Comparison of ENCODE assay signal across 1 cellular context in the genomic region with DNA sequence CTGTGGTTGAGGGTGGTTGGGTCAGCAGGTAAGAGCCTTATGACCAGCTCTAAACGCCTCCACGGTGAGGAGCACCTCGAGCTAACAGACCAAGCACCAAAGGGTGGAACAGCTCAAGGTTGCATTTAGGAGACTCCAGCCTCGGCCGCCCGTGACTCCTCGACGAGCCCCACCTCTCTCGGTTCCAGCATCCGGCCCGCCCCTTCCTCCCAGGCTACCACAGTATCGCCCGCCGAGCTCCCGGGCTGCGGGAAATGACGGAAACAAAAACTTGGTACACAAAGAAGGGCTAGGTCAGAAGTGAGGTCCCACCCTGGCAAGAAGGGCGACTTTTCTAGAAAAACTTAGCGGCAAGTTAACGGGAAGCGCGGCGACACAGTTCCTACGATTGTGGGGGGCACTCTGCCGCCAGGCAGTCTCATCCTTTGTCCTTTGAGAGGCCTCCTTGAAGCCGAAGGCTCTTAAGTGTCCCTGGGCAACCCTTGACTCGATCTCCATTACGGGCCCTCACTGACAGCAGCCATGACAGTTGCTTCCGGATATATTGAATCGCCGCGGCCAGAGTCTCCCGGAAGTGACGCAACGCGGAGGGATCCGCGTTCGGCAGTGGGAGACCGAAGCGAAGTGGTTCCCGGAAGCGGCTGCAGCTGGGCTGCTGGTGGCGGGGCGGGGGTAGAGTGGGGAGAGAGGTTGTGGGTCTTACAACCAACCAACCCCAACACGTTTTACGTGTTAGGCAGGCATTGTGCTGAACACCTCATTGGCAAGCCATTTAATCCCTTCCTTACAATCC.
A peak's percentile ranks its signal among the peaks of the same experiment; 100 is the strongest.
TF ChIP-seq lines count a peak whose summit lies in the region.

No MANE protein-coding gene starts in this region.

TF ChIP-seq in SK-N-SH, 30 proteins besides CTCF, POLR2A, EP300 and RAD21 (continued from another document):
- 0 out of 2 replicates have a peak, but pooled peaks have one; percentile 36 for TF ChIP-seq ZBTB33 (IDR thresholded peaks at IDR 0.05; ENCODE audit: borderline replicate concordance, low read depth)
- no peak for TF ChIP-seq NRF1 (IDR thresholded peaks at IDR 0.05; ENCODE audit: low read depth, low read length)
- no peak for TF ChIP-seq RXRA (IDR thresholded peaks at IDR 0.05; ENCODE audit: borderline replicate concordance, low read depth)
- TF ChIP-seq NFIC (IDR thresholded peaks at IDR 0.05; ENCODE audit: borderline replicate concordance) = 0 out of 2 replicates have a peak, but pooled peaks have one; percentile 6
- TF ChIP-seq GATA2 (CRISPR knock-in tag; IDR thresholded peaks at IDR 0.05) = 0 out of 2 replicates have a peak, but pooled peaks have one; percentile 17
- TF ChIP-seq EZH2phosphoT487 (IDR thresholded peaks at IDR 0.05; ENCODE audit: borderline replicate concordance, low read depth) = no peak
- TF ChIP-seq, protein P1, sequence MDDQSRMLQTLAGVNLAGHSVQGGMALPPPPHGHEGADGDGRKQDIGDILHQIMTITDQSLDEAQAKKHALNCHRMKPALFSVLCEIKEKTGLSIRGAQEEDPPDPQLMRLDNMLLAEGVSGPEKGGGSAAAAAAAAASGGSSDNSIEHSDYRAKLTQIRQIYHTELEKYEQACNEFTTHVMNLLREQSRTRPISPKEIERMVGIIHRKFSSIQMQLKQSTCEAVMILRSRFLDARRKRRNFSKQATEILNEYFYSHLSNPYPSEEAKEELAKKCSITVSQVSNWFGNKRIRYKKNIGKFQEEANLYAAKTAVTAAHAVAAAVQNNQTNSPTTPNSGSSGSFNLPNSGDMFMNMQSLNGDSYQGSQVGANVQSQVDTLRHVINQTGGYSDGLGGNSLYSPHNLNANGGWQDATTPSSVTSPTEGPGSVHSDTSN (IDR thresholded peaks at IDR 0.05) = peak; percentile 82
- no peak for TF ChIP-seq SMC3 (IDR thresholded peaks at IDR 0.05; ENCODE audit: low read depth, low read length)
- peak; percentile 73; the same call in 1 of the 2 replicates for TF ChIP-seq MXI1 (IDR thresholded peaks at IDR 0.05; ENCODE audit: low read depth, low read length)
- peak; percentile 99 for TF ChIP-seq ELF1 (IDR thresholded peaks at IDR 0.05)
- peak; percentile 36 for TF ChIP-seq JUND (IDR thresholded peaks at IDR 0.05)
- TF ChIP-seq TAF1 (IDR thresholded peaks at IDR 0.05; ENCODE audit: borderline replicate concordance, low read depth, low read length) = peak; percentile 94
- no peak for TF ChIP-seq TEAD4 (IDR thresholded peaks at IDR 0.05; ENCODE audit: borderline replicate concordance, insufficient read depth)
- TF ChIP-seq GABPA (IDR thresholded peaks at IDR 0.05; ENCODE audit: low read depth) = peak; percentile 90
- TF ChIP-seq RFX5 (IDR thresholded peaks at IDR 0.05; ENCODE audit: low read length) = no peak
- TF ChIP-seq, protein P2, sequence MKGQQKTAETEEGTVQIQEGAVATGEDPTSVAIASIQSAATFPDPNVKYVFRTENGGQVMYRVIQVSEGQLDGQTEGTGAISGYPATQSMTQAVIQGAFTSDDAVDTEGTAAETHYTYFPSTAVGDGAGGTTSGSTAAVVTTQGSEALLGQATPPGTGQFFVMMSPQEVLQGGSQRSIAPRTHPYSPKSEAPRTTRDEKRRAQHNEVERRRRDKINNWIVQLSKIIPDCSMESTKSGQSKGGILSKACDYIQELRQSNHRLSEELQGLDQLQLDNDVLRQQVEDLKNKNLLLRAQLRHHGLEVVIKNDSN (IDR thresholded peaks at IDR 0.05; ENCODE audit: borderline replicate concordance, low read depth) = no peak; the same call in 1 of the 2 replicates
- TF ChIP-seq, protein P3, sequence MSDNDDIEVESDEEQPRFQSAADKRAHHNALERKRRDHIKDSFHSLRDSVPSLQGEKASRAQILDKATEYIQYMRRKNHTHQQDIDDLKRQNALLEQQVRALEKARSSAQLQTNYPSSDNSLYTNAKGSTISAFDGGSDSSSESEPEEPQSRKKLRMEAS (IDR thresholded peaks at IDR 0.05; ENCODE audit: low read depth) = peak; percentile 80
- no peak for TF ChIP-seq FOXJ3 (CRISPR knock-in tag; IDR thresholded peaks at IDR 0.05)
- TF ChIP-seq RCOR1 (IDR thresholded peaks at IDR 0.05; ENCODE audit: low read length) = peak; percentile 28; the same call in 1 of the 2 replicates
- TF ChIP-seq YY1 (IDR thresholded peaks at IDR 0.05; ENCODE audit: low read depth) = peak; percentile 94
- TF ChIP-seq, protein P4, sequence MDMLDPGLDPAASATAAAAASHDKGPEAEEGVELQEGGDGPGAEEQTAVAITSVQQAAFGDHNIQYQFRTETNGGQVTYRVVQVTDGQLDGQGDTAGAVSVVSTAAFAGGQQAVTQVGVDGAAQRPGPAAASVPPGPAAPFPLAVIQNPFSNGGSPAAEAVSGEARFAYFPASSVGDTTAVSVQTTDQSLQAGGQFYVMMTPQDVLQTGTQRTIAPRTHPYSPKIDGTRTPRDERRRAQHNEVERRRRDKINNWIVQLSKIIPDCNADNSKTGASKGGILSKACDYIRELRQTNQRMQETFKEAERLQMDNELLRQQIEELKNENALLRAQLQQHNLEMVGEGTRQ (IDR thresholded peaks at IDR 0.05; ENCODE audit: borderline replicate concordance, low read depth, low read length) = no peak
- TF ChIP-seq POLR2AphosphoS5 (IDR thresholded peaks at IDR 0.05; ENCODE audit: low read depth, low read length) = peak; percentile 70
